ENCODE assay signal across 1 cellular context in genomic region chr17:45406107-45406506, GRCh38.
TF ChIP-seq lines count a peak whose summit lies in the region.

No MANE protein-coding gene starts in this region.

TF ChIP-seq in K562, 482 proteins besides CTCF, POLR2A, EP300 and RAD21 (continued from another document):
- TF ChIP-seq SPI1 (IDR thresholded peaks at IDR 0.05; ENCODE audit: borderline replicate concordance, low read depth, low read length): peak; percentile 88
TF ChIP-seq in K562: peak in this region for 1.
